15 cellular contexts compared by ENCODE assay signal in genomic region chr14:26125039-26125438, GRCh38.
A peak's percentile ranks its signal among the peaks of the same experiment; 100 is the strongest.
DNase-seq lines count a peak whose midpoint lies in the region; ATAC-seq and TF ChIP-seq lines count a peak whose summit lies in the region.
"Had no signal": no experiment of that assay in that cellular context is flagged by ENCODE, and none has a peak within 500 bp of the region (broad histone marks: within the 10 kb centered on the region; RNA-seq: fewer than 3 reads in every experiment).

No MANE protein-coding gene starts in this region.

- no peaks in the 10 kb centered on the region for H3K27me3 Mint-ChIP-seq in HFFc6 (ENCODE audit: insufficient read depth)
- H3K27me3 Mint-ChIP-seq: CD4-positive, alpha-beta memory T cell had no signal

- peaks cover 52% of the 10 kb centered on the region for H3K9me3 Mint-ChIP-seq in HFFc6

- no peak overlapping the region for H3K4me3 Mint-ChIP-seq in HFFc6
- H3K4me3 Mint-ChIP-seq: CD14-positive monocyte; CD4-positive, alpha-beta memory T cell had no signal

- H3K27ac ChIP-seq in VCaP = peak overlapping the region; percentile 93
- H3K27ac ChIP-seq: BLaER1 had no signal

- H3K27ac Mint-ChIP-seq in HFFc6 = no peak overlapping the region
- H3K27ac Mint-ChIP-seq: CD14-positive monocyte; CD4-positive, alpha-beta memory T cell had no signal

- no peaks in the 10 kb centered on the region for H3K4me1 Mint-ChIP-seq in HFFc6 (ENCODE audit: low read depth)
- H3K4me1 Mint-ChIP-seq: CD14-positive monocyte; CD4-positive, alpha-beta memory T cell had no signal

- ATAC-seq in GM18867 (IDR thresholded peaks at IDR 0.05; ENCODE audit: unreplicated experiment) = no peak

- H3K36me3 Mint-ChIP-seq in HFFc6 (ENCODE audit: low read depth) = peaks cover 4% of the 10 kb centered on the region; the same call in 1 of the 2 replicates
- H3K36me3 Mint-ChIP-seq: CD14-positive monocyte; CD4-positive, alpha-beta memory T cell had no signal

- DNase-seq in NCI-H510A treated with DMSO at 0.1 percent for 48 hours (lab: John Stamatoyannopoulos, UW) = peak; percentile 7
- DNase-seq in NCI-H510A (lab: John Stamatoyannopoulos, UW) = no peak
- DNase-seq in HEK293T (ENCODE audit: extremely low spot score) = no peak
- no peak for DNase-seq in HFFc6
- no peak for DNase-seq in NCI-H1105 (lab: John Stamatoyannopoulos, UW)
- no peak for DNase-seq in activated T-cell treated with anti-CD3 and anti-CD28 coated beads, Interleukin-2, amount 50 U/mL, for 48 hours
- DNase-seq: 8988T; CD4-positive, alpha-beta memory T cell; DMS53; GDM1; KG1 had no signal

- no peak for TF ChIP-seq CTCF in VCaP (conservative IDR thresholded peaks at IDR 0.05)
- TF ChIP-seq CTCF in HFFc6 (IDR thresholded peaks at IDR 0.05) = no peak

- CTCF ChIA-PET in HEK293T (lab: Yijun Ruan, JAX) = interaction anchor here (0.7 kb wide), 1 partner anchor 277 kb away, joined by 3 read pairs; no protein-coding TSS in a partner anchor

- POLR2A ChIA-PET in HEK293T (lab: Yijun Ruan, JAX) = no interaction called here

TF ChIP-seq in HEK293T, 16 proteins besides CTCF, POLR2A, EP300 and RAD21:
- no peak for TF ChIP-seq L3MBTL2 (conservative IDR thresholded peaks at IDR 0.05)
- TF ChIP-seq FOXK2 (IDR thresholded peaks at IDR 0.05) = no peak
- no peak for TF ChIP-seq ZNF384 (IDR thresholded peaks at IDR 0.05)
- TF ChIP-seq BHLHE40 (IDR thresholded peaks at IDR 0.05; ENCODE audit: borderline replicate concordance) = no peak
- TF ChIP-seq ARNT (IDR thresholded peaks at IDR 0.05) = no peak
- TF ChIP-seq CTBP1 (IDR thresholded peaks at IDR 0.05; ENCODE audit: borderline replicate concordance) = peak; percentile 90
- no peak for TF ChIP-seq LEF1 (IDR thresholded peaks at IDR 0.05; ENCODE audit: borderline replicate concordance)
- TF ChIP-seq SUZ12 (IDR thresholded peaks at IDR 0.05) = no peak
- peak; percentile 70 for TF ChIP-seq FOXA1 (IDR thresholded peaks at IDR 0.05)
- TF ChIP-seq FOXM1 (IDR thresholded peaks at IDR 0.05; ENCODE audit: borderline replicate concordance) = no peak
- TF ChIP-seq SP1 (IDR thresholded peaks at IDR 0.05) = no peak
- no peak for TF ChIP-seq TARDBP (IDR thresholded peaks at IDR 0.05)
- no peak for TF ChIP-seq HDGF (IDR thresholded peaks at IDR 0.05; ENCODE audit: borderline replicate concordance)
- peak; percentile 74 for TF ChIP-seq PKNOX1 (IDR thresholded peaks at IDR 0.05)
- TF ChIP-seq ELF4 (IDR thresholded peaks at IDR 0.05) = no peak
- no peak for TF ChIP-seq NFRKB (IDR thresholded peaks at IDR 0.05)
